Comparison of ENCODE assay signal across 8 cellular contexts in the genomic region with DNA sequence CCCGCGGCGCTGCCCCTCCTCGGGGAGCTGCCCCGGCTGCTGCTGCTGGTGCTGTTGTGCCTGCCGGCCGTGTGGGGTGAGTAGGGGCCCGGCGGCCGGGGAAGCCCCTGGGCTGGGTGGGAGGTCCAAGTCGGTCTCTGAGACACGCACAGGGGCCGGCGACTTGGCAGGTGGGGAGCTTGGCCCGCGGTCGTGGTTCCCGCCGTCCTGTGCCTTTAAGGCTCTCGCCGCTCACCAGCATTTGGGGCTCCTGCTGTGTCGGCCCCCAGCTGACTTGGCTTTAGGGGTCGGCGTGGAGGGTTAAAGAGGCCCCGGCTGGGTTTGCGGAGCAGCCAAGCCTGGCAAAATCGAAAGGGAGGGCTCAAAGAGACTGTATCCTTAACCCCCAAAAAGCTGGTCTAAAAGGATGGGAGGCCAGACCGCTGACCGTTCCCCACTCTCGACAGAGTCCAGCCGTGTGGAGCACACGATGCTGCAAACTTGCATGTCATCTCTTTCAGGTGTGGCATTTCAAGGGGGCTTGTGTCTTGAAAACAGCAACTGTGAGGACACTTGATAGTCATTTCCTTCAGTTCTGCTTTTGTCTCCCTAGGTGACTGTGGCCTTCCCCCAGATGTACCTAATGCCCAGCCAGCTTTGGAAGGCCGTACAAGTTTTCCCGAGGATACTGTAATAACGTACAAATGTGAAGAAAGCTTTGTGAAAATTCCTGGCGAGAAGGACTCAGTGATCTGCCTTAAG. TPM values are rescaled to one million over a fixed set of nuclear protein-coding genes. Genes with fewer than 3 reads are reported as not detected.
DNase-seq lines count a peak whose midpoint lies in the region; ATAC-seq, FAIRE-seq and TF ChIP-seq lines count a peak whose summit lies in the region.

No MANE protein-coding gene starts in this region.

- no peak for TF ChIP-seq POLR2A in K562 (conservative IDR thresholded peaks at IDR 0.05)

- H3K27me3 ChIP-seq in K562 (ENCODE audit: control insufficient read depth in 2 of 2, insufficient read depth in 2 of 2, low read length in 2 of 2), result no peaks in the 10 kb centered on the region
- no peaks in the 10 kb centered on the region for H3K27me3 ChIP-seq in keratinocyte (ENCODE audit: control insufficient read depth, extremely low read depth, insufficient read depth, low read length)

- dilution Hi-C loops in keratinocyte (cut with MboI; ENCODE audit: extremely low pct_ligation_motif_present, low sequenced_read_pairs), result no loop called here

- H3K4me1 ChIP-seq in K562 (replicated peaks in 1 of 2; ENCODE audit: control insufficient read depth in 2 of 2, insufficient read depth in 2 of 2, low read length in 2 of 2) (peaks cover 29 to 31% of the 10 kb centered on the region in 2 experiments), keratinocyte (ENCODE audit: control insufficient read depth, extremely low read depth, insufficient read depth, low read length) (peaks cover 14% of the 10 kb centered on the region)

- ATAC-seq in GM19395 (IDR thresholded peaks at IDR 0.05; ENCODE audit: unreplicated experiment) (peak; percentile 6), K562 (peak; percentile 15), HG03442 (IDR thresholded peaks at IDR 0.05; ENCODE audit: unreplicated experiment) (no peak)
- peak; percentile 44 to 55 for ATAC-seq in stimulated activated naive B cell treated with anti-CD40 and anti-IgM and Interleukin-4, amounts not matched to agents 10 μg/mL and 1 μg/mL and 100 μg/mL, for 72 hours (replicated peaks)

- peaks cover 20 to 22% of the 10 kb centered on the region in 2 donors for H3K4me1 Mint-ChIP-seq in stimulated activated naive B cell treated with anti-CD40 and anti-IgM and Interleukin-4, amounts not matched to agents 10 μg/mL and 1 μg/mL and 100 μg/mL, for 72 hours

- no TSS peak for BruUV-seq in K562 (replicated peaks; lab: Mats Ljungman, UMichigan)

- H3K27ac ChIP-seq in K562 (ENCODE audit: extremely low read depth, low read depth, low read length), result peak overlapping the region; percentile 97
- H3K27ac ChIP-seq in keratinocyte (ENCODE audit: control insufficient read depth, insufficient read depth, low read length), result peak overlapping the region; percentile 97

- intact Hi-C loops in K562 (cut with micrococcal nuclease), result loop anchor here (1.0 to 5.0 kb wide), 7 partner anchors 81 to 375 kb away; no protein-coding TSS in a partner anchor

- H3K36me3 ChIP-seq in K562 (ENCODE audit: control insufficient read depth, insufficient read depth, low read length) (peaks cover 38% of the 10 kb centered on the region), keratinocyte (ENCODE audit: control insufficient read depth in 2 of 2, extremely low read depth in 1 of 2, insufficient read depth in 2 of 2, low read length in 2 of 2) (peaks cover 0 to 7% of the 10 kb centered on the region in 2 experiments)

- CTCF ChIA-PET in K562 (lab: Yijun Ruan, JAX; ENCODE audit: low intra/inter-chr PET ratio), result interaction anchor here (1.4 kb wide), 1 partner anchor 238 kb away, joined by 4 read pairs; no protein-coding TSS in a partner anchor

- peak overlapping the region; percentile 89 for H3K4me3 ChIP-seq in AG10803 (ENCODE audit: low read length)
- peak overlapping the region; percentile 91 for H3K4me3 ChIP-seq in K562
- H3K4me3 ChIP-seq in keratinocyte (ENCODE audit: control insufficient read depth in 2 of 3, extremely low read depth in 1 of 3, insufficient read depth in 2 of 3, low read depth in 1 of 3, low read length in 3 of 3), result peak overlapping the region; percentile 87 to 100 (median 88)

- peak overlapping the region; percentile 91 to 97 for H3K4me3 Mint-ChIP-seq in stimulated activated naive B cell treated with anti-CD40 and anti-IgM and Interleukin-4, amounts not matched to agents 10 μg/mL and 1 μg/mL and 100 μg/mL, for 72 hours

- TF ChIP-seq EP300 in K562 (IDR thresholded peaks at IDR 0.05; ENCODE audit: low read length), result no peak

- DNase-seq in AG10803 (ENCODE audit: low read depth) (peak; percentile 37), NCI-H1048 (lab: John Stamatoyannopoulos, UW) (peak; percentile 67), K562 (ENCODE audit: extremely low read depth in 1 of 4, low spot score in 3 of 4) (peak in 1 of 4 experiments; percentile 65), keratinocyte (ENCODE audit: low read depth, low spot score) (no peak)
- DNase-seq in stimulated activated naive B cell treated with anti-CD40 and anti-IgM and Interleukin-4, amounts not matched to agents 10 μg/mL and 1 μg/mL and 100 μg/mL, for 72 hours, result no peak
- no peak for DNase-seq in activated CD4-positive, CD25-positive, alpha-beta regulatory T cell treated with anti-CD3 and anti-CD28 coated beads, Interleukin-2, amount 50 U/mL, for 72 hours

- POLR2A ChIA-PET in K562 (lab: Yijun Ruan, JAX), result interaction anchor here (0.6 to 5.9 kb wide), 29 partner anchors 8 to 505 kb away, joined by 3 to 78 read pairs (median 4); no protein-coding TSS in a partner anchor

- peak overlapping the region; percentile 98 for H3K9ac ChIP-seq in K562 (ENCODE audit: insufficient read depth in 1 of 2, low read depth in 2 of 2, low read length in 2 of 2)
- peak overlapping the region; percentile 99 for H3K9ac ChIP-seq in keratinocyte (ENCODE audit: control insufficient read depth, extremely low read depth, insufficient read depth, low read length)

- 2% methylated on average over 36 of the region's 36 CpGs for WGBS in K562 (ENCODE audit: insufficient coverage, low coverage, missing lambda C conversion rate)

- H3K9me3 Mint-ChIP-seq in stimulated activated naive B cell treated with anti-CD40 and anti-IgM and Interleukin-4, amounts not matched to agents 10 μg/mL and 1 μg/mL and 100 μg/mL, for 72 hours, result no peaks in the 10 kb centered on the region

- no peaks in the 10 kb centered on the region; the same call in 1 of the 2 replicates for H4K20me1 ChIP-seq in K562 (replicated peaks; ENCODE audit: control insufficient read depth, insufficient read depth, low read length)
- H4K20me1 ChIP-seq in keratinocyte (ENCODE audit: control insufficient read depth, extremely low read depth, insufficient read depth, low read length), result no peaks in the 10 kb centered on the region

- peak in 1 of 2 experiments; percentile 4; a peak in 1 of 4 replicates for TF ChIP-seq RAD21 in K562 (CRISPR knock-in tag; conservative IDR thresholded peaks at IDR 0.05 in 1 of 2, IDR thresholded peaks at IDR 0.05 in 1 of 2)

- in situ Hi-C loops in K562 (cut with MboI), result no loop called here

- H3K4me2 ChIP-seq in K562 (ENCODE audit: insufficient read depth, low read length) (peak overlapping the region; percentile 97), keratinocyte (ENCODE audit: control insufficient read depth, extremely low read depth, insufficient read depth, low read depth, low read length) (peak overlapping the region; percentile 93)

- H3K9me1 ChIP-seq in K562 (ENCODE audit: control insufficient read depth, insufficient read depth, low read length), result peaks cover 4% of the 10 kb centered on the region
- H3K9me1 ChIP-seq in keratinocyte (ENCODE audit: control insufficient read depth, extremely low read depth, insufficient read depth, low read length), result no peaks in the 10 kb centered on the region

- H3K36me3 Mint-ChIP-seq in stimulated activated naive B cell treated with anti-CD40 and anti-IgM and Interleukin-4, amounts not matched to agents 10 μg/mL and 1 μg/mL and 100 μg/mL, for 72 hours, result peaks cover 12 to 15% of the 10 kb centered on the region in 2 donors

- TF ChIP-seq CTCF in AG10803 (conservative IDR thresholded peaks at IDR 0.05; ENCODE audit: low read length), result no peak
- TF ChIP-seq CTCF in K562 (IDR thresholded peaks at IDR 0.05 in 2 of 3, conservative IDR thresholded peaks at IDR 0.05 in 1 of 3; ENCODE audit: insufficient read depth in 2 of 3, low read depth in 1 of 3, low read length in 3 of 3), result no peak
- no peak for TF ChIP-seq CTCF in keratinocyte (optimal IDR thresholded peaks at IDR 0.05 in 1 of 3, IDR thresholded peaks at IDR 0.05 in 1 of 3, conservative IDR thresholded peaks at IDR 0.05 in 1 of 3; ENCODE audit: extremely low read depth in 1 of 3, insufficient read depth in 2 of 3, low read length in 3 of 3)

- H2AFZ ChIP-seq in K562 (ENCODE audit: low read depth, low read length) (peak overlapping the region; percentile 91), keratinocyte (ENCODE audit: control insufficient read depth, low read length) (peak overlapping the region; percentile 81)

- peak overlapping the region; percentile 99 for H3K27ac Mint-ChIP-seq in stimulated activated naive B cell treated with anti-CD40 and anti-IgM and Interleukin-4, amounts not matched to agents 10 μg/mL and 1 μg/mL and 100 μg/mL, for 72 hours

- H3K79me2 ChIP-seq in K562 (ENCODE audit: control insufficient read depth, insufficient read depth, low read length) (peaks cover 41% of the 10 kb centered on the region), keratinocyte (ENCODE audit: control insufficient read depth, insufficient read depth, low read length) (no peaks in the 10 kb centered on the region)

- H3K27me3 Mint-ChIP-seq in stimulated activated naive B cell treated with anti-CD40 and anti-IgM and Interleukin-4, amounts not matched to agents 10 μg/mL and 1 μg/mL and 100 μg/mL, for 72 hours, result no peaks in the 10 kb centered on the region

- H3K9me3 ChIP-seq in K562 (replicated peaks; ENCODE audit: control insufficient read depth, insufficient read depth, low read depth, low read length) (no peaks in the 10 kb centered on the region), keratinocyte (ENCODE audit: control insufficient read depth, low read depth, low read length) (no peaks in the 10 kb centered on the region)

- FAIRE-seq in K562 (lab: Jason Lieb, UNC), result peak; percentile 23
- FAIRE-seq in keratinocyte (lab: Jason Lieb, UNC), result no peak

RNA-seq across cellular contexts. Expression of a gene that starts 0.5 kb away (rescaled TPM):
- 122 and 219 TPM in 2 replicates for total RNA-seq in K562 (2011; cell fraction: chromatin; rRNA removed; ENCODE audit: low replicate concordance)
- total RNA-seq in K562 (2011; cell fraction: nucleolus; rRNA removed), result 126 and 131 TPM in 2 replicates
- 167 and 170 TPM in 2 replicates for total RNA-seq in K562 (2011; cell fraction: nucleoplasm; rRNA removed)
- total RNA-seq in K562 (2014; rRNA removed) (98.4 and 112 TPM in 2 replicates), K562 (2014; rRNA removed; fragmentation: Illumina TruSeq; extraction: Trizol) (96.2 and 124 TPM in 2 replicates), K562 (2015; rRNA removed; fragmentation: Illumina TruSeq; extraction: Trizol) (81.5 and 84.0 TPM in 2 replicates), K562 (2021) (96.0 and 104 TPM in 2 replicates)
- polyA plus RNA-seq in K562 (2011; rRNA removed) (137 and 150 TPM in 2 replicates), K562 (2014; fragmentation: Illumina TruSeq; extraction: Trizol) (94.8 and 144 TPM in 2 replicates), K562 (2014; fragmentation: Nextera tagmentation; extraction: Ambion mirVana) (10 to 100 TPM; 17.7 to 29.4 TPM), K562 (2014; rRNA removed) (97.0 and 98.6 TPM in 2 replicates), keratinocyte (18.4 to 37.3 TPM (median 30.2 TPM) in 3 replicates)
- polyA plus RNA-seq in K562 (2011; cell fraction: cytosol; rRNA removed), result 53.0 and 98.2 TPM in 2 replicates
- polyA plus RNA-seq in K562 (2011; cell fraction: nucleus; rRNA removed), result 69.4 and 92.8 TPM in 2 replicates
- 72.7 and 169 TPM in 2 replicates for polyA plus RNA-seq in K562 (2012)
- polyA minus RNA-seq in K562 (2011; rRNA and poly(A)+ RNA removed), result 180 and 193 TPM in 2 replicates
- polyA minus RNA-seq in K562 (2011; cell fraction: cytosol; rRNA and poly(A)+ RNA removed), result 46.6 and 55.4 TPM in 2 replicates
- 97.5 and 128 TPM in 2 replicates for polyA minus RNA-seq in K562 (2011; cell fraction: nucleus; rRNA and poly(A)+ RNA removed)
- 62.2 TPM for polyA plus RNA-seq in keratinocyte (2011; ENCODE audit: low read depth)
- polyA plus RNA-seq in keratinocyte (2011; cell fraction: cytosol; rRNA removed), result 19.1 and 39.5 TPM in 2 replicates
- polyA plus RNA-seq in keratinocyte (2011; cell fraction: nucleus; rRNA removed), result 46.8 and 60.3 TPM in 2 replicates
- 12.9 and 222 TPM in 2 replicates for polyA plus RNA-seq in keratinocyte (2012; ENCODE audit: low replicate concordance)
- 5.7 to 37.6 TPM (median 16.1 TPM) in 3 replicates for polyA minus RNA-seq in keratinocyte
- 19.4 TPM for polyA minus RNA-seq in keratinocyte (2011; cell fraction: cytosol; rRNA and poly(A)+ RNA removed)
- polyA minus RNA-seq in keratinocyte (2011; cell fraction: nucleus; rRNA and poly(A)+ RNA removed), result 60.2 and 93.1 TPM in 2 replicates

Comparison
In these comparisons a context has a peak if more than half of its experiments do, and no peak if none do; other contexts are left out.
1. DNase-seq: peak in AG10803 (single experiment) and NCI-H1048 (single experiment); none in keratinocyte (single experiment), stimulated activated naive B cell treated with anti-CD40 and anti-IgM and Interleukin-4, amounts not matched to agents 10 μg/mL and 1 μg/mL and 100 μg/mL, for 72 hours (single experiment) and activated CD4-positive, CD25-positive, alpha-beta regulatory T cell treated with anti-CD3 and anti-CD28 coated beads, Interleukin-2, amount 50 U/mL, for 72 hours (single experiment).
2. Peak in every context shown above with its lines, with median percentiles within 50 percentile points of each other: H3K4me3 ChIP-seq.